ENCODE assay signal across 8 cellular contexts in genomic region chr13:100129605-100130004, GRCh38. TPM values are rescaled to one million over a fixed set of nuclear protein-coding genes. Genes with fewer than 3 reads are reported as not detected.
DNase-seq lines count a peak whose midpoint lies in the region; ATAC-seq, FAIRE-seq and TF ChIP-seq lines count a peak whose summit lies in the region.

No MANE protein-coding gene starts in this region.

- H3K27me3 Mint-ChIP-seq in activated T-helper 1 cell treated with anti-CD3 and anti-CD28 coated beads, Interleukin-12 subunit alpha, Interleukin-12 subunit beta, Interleukin-2, Interleukin-4 antibody, amounts not matched to agents 30 ng/mL and 10 ng/mL and 1 ng/mL, durations not matched to agents 14 hours and 24 hours and 36 hours (ENCODE audit: insufficient read depth), result no peaks in the 10 kb centered on the region
- no peaks in the 10 kb centered on the region for H3K27me3 Mint-ChIP-seq in activated naive CD4-positive, alpha-beta T cell treated with anti-CD3 and anti-CD28 coated beads for 36 hours (ENCODE audit: low read depth)

- no peaks in the 10 kb centered on the region for H3K79me2 ChIP-seq in HepG2 (ENCODE audit: insufficient read depth, low read length)

- no peaks in the 10 kb centered on the region for H4K20me1 ChIP-seq in HepG2 (ENCODE audit: insufficient read depth, low read length)

- no peak overlapping the region for H2AFZ ChIP-seq in HepG2 (ENCODE audit: low read length)

- H3K4me3 ChIP-seq in right lobe of liver (no peak overlapping the region), HepG2 (replicated peaks in 1 of 3; ENCODE audit: insufficient read depth in 1 of 3, low read depth in 2 of 3, low read length in 3 of 3) (no peak overlapping the region), aorta (ENCODE audit: low read length in 2 of 2) (no peak overlapping the region)

- in situ Hi-C loops in HepG2 (cut with HindIII; ENCODE audit: extremely low pct_ligation_motif_present, low pct_unique_long_range_greater_than_20kb), result no loop called here
- in situ Hi-C loops in ACHN (cut with HindIII; ENCODE audit: low pct_ligation_motif_present, low pct_unique_long_range_greater_than_20kb, low sequenced_read_pairs), result no loop called here

- no peak for TF ChIP-seq RAD21 in HepG2 (CRISPR knock-in tag; IDR thresholded peaks at IDR 0.05)

- POLR2A ChIA-PET in HepG2 (lab: Yijun Ruan, JAX), result no interaction called here

- no peak overlapping the region for H3K9ac ChIP-seq in HepG2 (ENCODE audit: insufficient read depth, low read depth, low read length)

- no peak for FAIRE-seq in HepG2 (lab: Jason Lieb, UNC)

- peaks cover 39% of the 10 kb centered on the region for H3K4me1 Mint-ChIP-seq in activated T-helper 1 cell treated with anti-CD3 and anti-CD28 coated beads, Interleukin-12 subunit alpha, Interleukin-12 subunit beta, Interleukin-2, Interleukin-4 antibody, amounts not matched to agents 30 ng/mL and 10 ng/mL and 1 ng/mL, durations not matched to agents 14 hours and 24 hours and 36 hours (ENCODE audit: low read depth)
- H3K4me1 Mint-ChIP-seq in activated naive CD4-positive, alpha-beta T cell treated with anti-CD3 and anti-CD28 coated beads for 36 hours (ENCODE audit: low read depth), result peaks cover 23% of the 10 kb centered on the region

- H3K9me3 Mint-ChIP-seq in activated T-helper 1 cell treated with anti-CD3 and anti-CD28 coated beads, Interleukin-12 subunit alpha, Interleukin-12 subunit beta, Interleukin-2, Interleukin-4 antibody, amounts not matched to agents 30 ng/mL and 10 ng/mL and 1 ng/mL, durations not matched to agents 14 hours and 24 hours and 36 hours, result no peaks in the 10 kb centered on the region
- H3K9me3 Mint-ChIP-seq in activated naive CD4-positive, alpha-beta T cell treated with anti-CD3 and anti-CD28 coated beads for 36 hours, result no peaks in the 10 kb centered on the region

- H3K36me3 Mint-ChIP-seq in activated T-helper 1 cell treated with anti-CD3 and anti-CD28 coated beads, Interleukin-12 subunit alpha, Interleukin-12 subunit beta, Interleukin-2, Interleukin-4 antibody, amounts not matched to agents 30 ng/mL and 10 ng/mL and 1 ng/mL, durations not matched to agents 14 hours and 24 hours and 36 hours (ENCODE audit: low read depth), result peaks cover 12% of the 10 kb centered on the region
- peaks cover 5% of the 10 kb centered on the region for H3K36me3 Mint-ChIP-seq in activated naive CD4-positive, alpha-beta T cell treated with anti-CD3 and anti-CD28 coated beads for 36 hours (ENCODE audit: low read depth)

- intact Hi-C loops in right lobe of liver (cut with DNase I) (no loop called here), HepG2 (cut with micrococcal nuclease; ENCODE audit: unreplicated experiment) (loop anchor here (2.0 kb wide), 1 partner anchor 41 kb away; the partner anchor contains the start of gene PCCA), aorta (cut with DNase I) (no loop called here)
- intact Hi-C loops in activated T-helper 1 cell treated with anti-CD3 and anti-CD28 coated beads, Interleukin-12 subunit alpha, Interleukin-12 subunit beta, Interleukin-2, Interleukin-4 antibody, amounts not matched to agents 30 ng/mL and 10 ng/mL and 1 ng/mL, durations not matched to agents 14 hours and 24 hours and 36 hours (cut with micrococcal nuclease), result loop anchor here (5.0 kb wide), 2 partner anchors 73 to 378 kb away; no protein-coding TSS in a partner anchor
- intact Hi-C loops in activated naive CD4-positive, alpha-beta T cell treated with anti-CD3 and anti-CD28 coated beads for 36 hours (cut with micrococcal nuclease), result loop anchor here (5.0 kb wide), 1 partner anchor 1498 kb away; no protein-coding TSS in a partner anchor

- TF ChIP-seq CTCF in right lobe of liver (IDR thresholded peaks at IDR 0.05) (no peak), HepG2 (CRISPR knock-in tag; IDR thresholded peaks at IDR 0.05) (no peak)

- BruUV-seq in HepG2 (replicated peaks; lab: Mats Ljungman, UMichigan), result no TSS peak

- peak overlapping the region; percentile 44 for H3K4me3 Mint-ChIP-seq in activated T-helper 1 cell treated with anti-CD3 and anti-CD28 coated beads, Interleukin-12 subunit alpha, Interleukin-12 subunit beta, Interleukin-2, Interleukin-4 antibody, amounts not matched to agents 30 ng/mL and 10 ng/mL and 1 ng/mL, durations not matched to agents 14 hours and 24 hours and 36 hours
- no peak overlapping the region for H3K4me3 Mint-ChIP-seq in activated naive CD4-positive, alpha-beta T cell treated with anti-CD3 and anti-CD28 coated beads for 36 hours

- H3K36me3 ChIP-seq in right lobe of liver (no peaks in the 10 kb centered on the region), HepG2 (replicated peaks in 1 of 2; ENCODE audit: control insufficient read depth in 1 of 2, insufficient read depth in 2 of 2, low read length in 2 of 2) (no peaks in the 10 kb centered on the region), aorta (ENCODE audit: control insufficient read depth in 1 of 2, insufficient read depth in 2 of 2, low read length in 1 of 2) (no peaks in the 10 kb centered on the region)

- peak; percentile 33 to 65 (median 55) for ATAC-seq in right lobe of liver
- no peak for ATAC-seq in HepG2
- peak; percentile 78 for ATAC-seq in HG03066 (IDR thresholded peaks at IDR 0.05; ENCODE audit: low read depth, unreplicated experiment)
- peak; percentile 50 for ATAC-seq in aorta (ENCODE audit: low FRiP score)

- TF ChIP-seq POLR2A in right lobe of liver (IDR thresholded peaks at IDR 0.05) (no peak), HepG2 (IDR thresholded peaks at IDR 0.05; ENCODE audit: insufficient read depth in 1 of 2, low read depth in 2 of 2, low read length in 2 of 2) (no peak)

- peaks cover 0 to 27% (median 6%) of the 10 kb centered on the region in 4 donors for H3K4me1 ChIP-seq in right lobe of liver
- H3K4me1 ChIP-seq in HepG2 (ENCODE audit: insufficient read depth, low read length), result peaks cover 21% of the 10 kb centered on the region
- H3K4me1 ChIP-seq in aorta (ENCODE audit: control insufficient read depth in 1 of 2, insufficient read depth in 2 of 2, low read length in 2 of 2), result no peaks in the 10 kb centered on the region

- CTCF ChIA-PET in HepG2 (lab: Yijun Ruan, JAX; ENCODE audit: low intra/inter-chr PET ratio, low total read pairs), result no interaction called here
- CTCF ChIA-PET in activated naive CD4-positive, alpha-beta T cell treated with anti-CD3 and anti-CD28 coated beads for 36 hours (lab: Charles Lee), result no interaction called here

- H3K27me3 ChIP-seq in right lobe of liver, result no peaks in the 10 kb centered on the region
- H3K27me3 ChIP-seq in HepG2 (ENCODE audit: control insufficient read depth in 1 of 2, insufficient read depth in 2 of 2, low read length in 2 of 2), result no peaks in the 10 kb centered on the region
- no peaks in the 10 kb centered on the region for H3K27me3 ChIP-seq in aorta (ENCODE audit: control insufficient read depth in 1 of 2, insufficient read depth in 2 of 2, low read length in 1 of 2)

- DNase-seq in right lobe of liver, result no peak
- DNase-seq in HepG2 (ENCODE audit: low spot score), result no peak
- DNase-seq in activated T-helper 1 cell treated with anti-CD3 and anti-CD28 coated beads, Interleukin-12 subunit alpha, Interleukin-12 subunit beta, Interleukin-2, Interleukin-4 antibody, amounts not matched to agents 30 ng/mL and 10 ng/mL and 1 ng/mL, durations not matched to agents 14 hours and 24 hours and 36 hours (ENCODE audit: low spot score), result peak; percentile 14
- no peak for DNase-seq in aorta
- no peak for DNase-seq in OCI-M2 (lab: John Stamatoyannopoulos, UW; ENCODE audit: unreplicated experiment)
- no peak for DNase-seq in ACHN
- DNase-seq in activated naive CD4-positive, alpha-beta T cell treated with anti-CD3 and anti-CD28 coated beads for 36 hours, result no peak

- TF ChIP-seq EP300 in HepG2 (IDR thresholded peaks at IDR 0.05; ENCODE audit: low read depth in 2 of 2, low read length in 2 of 2), result no peak
- no peak for TF ChIP-seq EP300 in HepG2 (CRISPR knock-in tag; IDR thresholded peaks at IDR 0.05; ENCODE audit: borderline replicate concordance)

- H3K27ac ChIP-seq in right lobe of liver (peak overlapping the region in 1 of 3 donors; percentile 67), HepG2 (ENCODE audit: extremely low read length, insufficient read depth, low read length) (no peak overlapping the region), aorta (ENCODE audit: low read depth in 1 of 2, low read length in 2 of 2) (no peak overlapping the region)

- peak overlapping the region; percentile 77 for H3K27ac Mint-ChIP-seq in activated T-helper 1 cell treated with anti-CD3 and anti-CD28 coated beads, Interleukin-12 subunit alpha, Interleukin-12 subunit beta, Interleukin-2, Interleukin-4 antibody, amounts not matched to agents 30 ng/mL and 10 ng/mL and 1 ng/mL, durations not matched to agents 14 hours and 24 hours and 36 hours
- no peak overlapping the region for H3K27ac Mint-ChIP-seq in activated naive CD4-positive, alpha-beta T cell treated with anti-CD3 and anti-CD28 coated beads for 36 hours

- H3K9me3 ChIP-seq in right lobe of liver (no peaks in the 10 kb centered on the region), HepG2 (ENCODE audit: low read length) (no peaks in the 10 kb centered on the region), aorta (ENCODE audit: control insufficient read depth, low read length) (no peaks in the 10 kb centered on the region)

- no peak overlapping the region for H3K4me2 ChIP-seq in HepG2 (ENCODE audit: low read depth, low read length)

- WGBS in right lobe of liver (ENCODE audit: insufficient coverage, low coverage, low lambda C conversion rate, missing lambda C conversion rate), result 17% methylated on average over 2 of the region's 2 CpGs
- 43% methylated on average over 2 of the region's 2 CpGs for WGBS in HepG2 (ENCODE audit: low lambda C conversion rate)
- WGBS in aorta, 2 donors, result 21 to 86% methylated on average over 2 of the region's 2 CpGs

RNA-seq across cellular contexts. Expression of gene PCCA, which starts 40.7 kb away (rescaled TPM):
- 100 to 1,000 TPM in 1 of 6 experiments, 10 to 100 TPM in 5; 58.2 to 161 (median 85.2) TPM for total RNA-seq in right lobe of liver
- total RNA-seq in HepG2 (2016; rRNA removed; fragmentation: Illumina TruSeq; extraction: Trizol), result 32.2 and 34.6 TPM in 2 replicates
- total RNA-seq in HepG2 (2016; cell fraction: cytosol; rRNA removed; fragmentation: Illumina TruSeq; extraction: Trizol; ENCODE audit: low read depth), result 45.1 and 57.1 TPM in 2 replicates
- total RNA-seq in HepG2 (2016; cell fraction: insoluble cytoplasmic fraction; rRNA removed; fragmentation: Illumina TruSeq; extraction: Trizol), result 33.1 and 33.7 TPM in 2 replicates
- 19.0 and 22.9 TPM in 2 replicates for total RNA-seq in HepG2 (2016; cell fraction: membrane; rRNA removed; fragmentation: Illumina TruSeq; extraction: Trizol)
- total RNA-seq in HepG2 (2016; cell fraction: nucleus; rRNA removed; fragmentation: Illumina TruSeq; extraction: Trizol), result 45.7 and 47.2 TPM in 2 replicates
- polyA plus RNA-seq in HepG2 (2011; rRNA removed), result 13.1 and 15.0 TPM in 2 replicates
- polyA plus RNA-seq in HepG2 (2011; cell fraction: cytosol; rRNA removed), result 7.8 and 12.0 TPM in 2 replicates
- 12.3 and 15.8 TPM in 2 replicates for polyA plus RNA-seq in HepG2 (2011; cell fraction: nucleus; rRNA removed)
- 24.1 and 37.2 TPM in 2 replicates for polyA plus RNA-seq in HepG2 (2012)
- 4.5 and 5.4 TPM in 2 replicates for polyA plus RNA-seq in HepG2 (2016; cell fraction: cytosol; fragmentation: Illumina TruSeq; extraction: Trizol; ENCODE audit: low read depth)
- 36.3 and 36.8 TPM in 2 replicates for polyA plus RNA-seq in HepG2 (2016; cell fraction: insoluble cytoplasmic fraction; fragmentation: Illumina TruSeq; extraction: Trizol; ENCODE audit: low read depth)
- polyA plus RNA-seq in HepG2 (2016; cell fraction: membrane; fragmentation: Illumina TruSeq; extraction: Trizol; ENCODE audit: low read depth), result 6.1 and 8.5 TPM in 2 replicates
- 32.6 and 38.7 TPM in 2 replicates for polyA plus RNA-seq in HepG2 (2016; cell fraction: nucleus; fragmentation: Illumina TruSeq; extraction: Trizol; ENCODE audit: insufficient read depth, low read depth)
- polyA minus RNA-seq in HepG2 (2011; rRNA and poly(A)+ RNA removed; ENCODE audit: low replicate concordance), result 5.1 and 12.0 TPM in 2 replicates
- polyA minus RNA-seq in HepG2 (2011; cell fraction: cytosol; rRNA and poly(A)+ RNA removed), result 10.9 and 14.1 TPM in 2 replicates
- polyA minus RNA-seq in HepG2 (2011; cell fraction: nucleus; rRNA and poly(A)+ RNA removed), result 65.3 and 67.1 TPM in 2 replicates
- total RNA-seq in activated T-helper 1 cell treated with anti-CD3 and anti-CD28 coated beads, Interleukin-12 subunit alpha, Interleukin-12 subunit beta, Interleukin-2, Interleukin-4 antibody, amounts not matched to agents 30 ng/mL and 10 ng/mL and 1 ng/mL, durations not matched to agents 14 hours and 24 hours and 36 hours, result 8.6 and 9.7 TPM in 2 replicates
- total RNA-seq in aorta, result 10 to 100 TPM; 25.5 to 37.4 TPM
- 10 to 100 TPM; 17.7 to 19.7 TPM for polyA plus RNA-seq in aorta
- total RNA-seq in activated naive CD4-positive, alpha-beta T cell treated with anti-CD3 and anti-CD28 coated beads for 36 hours, result 1 to 10 TPM; 6.8 to 8.1 TPM

Comparison
In these comparisons a context has a peak if more than half of its experiments do, and no peak if none do; other contexts are left out.
1. intact Hi-C loops: an anchor here in HepG2 (2.0 kb wide), activated T-helper 1 cell treated with anti-CD3 and anti-CD28 coated beads, Interleukin-12 subunit alpha, Interleukin-12 subunit beta, Interleukin-2, Interleukin-4 antibody, amounts not matched to agents 30 ng/mL and 10 ng/mL and 1 ng/mL, durations not matched to agents 14 hours and 24 hours and 36 hours (5.0 kb wide) and activated naive CD4-positive, alpha-beta T cell treated with anti-CD3 and anti-CD28 coated beads for 36 hours (5.0 kb wide); none called in right lobe of liver and aorta.